18 cellular contexts compared by ENCODE assay signal in the genomic region with DNA sequence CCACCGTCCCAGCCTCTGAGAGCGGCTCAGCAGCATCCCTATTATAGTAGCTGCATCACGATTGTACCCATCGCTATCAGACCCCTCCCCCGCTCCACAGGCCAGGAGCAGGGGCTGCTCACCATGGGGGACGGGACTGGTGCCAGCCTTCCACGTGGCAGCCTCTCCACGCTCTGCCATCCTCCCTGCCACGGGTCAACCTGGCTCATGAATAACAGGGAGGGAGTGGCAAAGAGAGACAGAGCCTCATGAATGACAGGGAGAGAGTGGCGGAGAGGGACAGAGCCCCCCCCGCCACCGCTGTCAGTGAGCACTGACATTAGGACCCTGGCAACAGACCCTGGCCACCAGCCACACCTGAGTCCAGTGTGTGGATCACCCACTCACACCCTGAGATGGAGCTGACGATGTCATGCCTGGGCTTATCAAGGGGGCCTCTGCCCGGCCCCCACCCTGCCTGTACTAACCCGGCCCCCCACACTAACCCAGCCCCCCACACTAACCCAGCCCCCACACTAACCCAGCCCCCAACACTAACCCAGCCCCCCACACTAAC. TPM values are rescaled to one million over a fixed set of nuclear protein-coding genes. Genes with fewer than 3 reads are reported as not detected.
A peak's percentile ranks its signal among the peaks of the same experiment; 100 is the strongest.
DNase-seq lines count a peak whose midpoint lies in the region; TF ChIP-seq lines count a peak whose summit lies in the region.
"Had no signal": no experiment of that assay in that cellular context is flagged by ENCODE, and none has a peak within 500 bp of the region (broad histone marks: within the 10 kb centered on the region; RNA-seq: fewer than 3 reads in every experiment).

No MANE protein-coding gene starts in this region.

- H3K4me1 ChIP-seq in ovary (ENCODE audit: insufficient read depth): peaks cover 17% of the 10 kb centered on the region

- TF ChIP-seq CTCF in coronary artery (IDR thresholded peaks at IDR 0.05) (no peak), ovary (IDR thresholded peaks at IDR 0.05) (no peak)

- no peak overlapping the region for H3K4me3 ChIP-seq in MG63
- no peak overlapping the region for H3K4me3 ChIP-seq in coronary artery
- H3K4me3 ChIP-seq in ovary: no peak overlapping the region
- H3K4me3 ChIP-seq: vagina had no signal

- no peaks in the 10 kb centered on the region for H3K27me3 ChIP-seq in MG63
- H3K27me3 ChIP-seq in ovary: no peaks in the 10 kb centered on the region
- H3K27me3 ChIP-seq: vagina had no signal

- H3K9me3 ChIP-seq in MG63 (no peaks in the 10 kb centered on the region), ovary (no peaks in the 10 kb centered on the region)
- H3K9me3 ChIP-seq: vagina had no signal

- no peak for TF ChIP-seq EP300 in ovary (IDR thresholded peaks at IDR 0.05)

- no peaks in the 10 kb centered on the region for H3K36me3 ChIP-seq in MG63
- H3K36me3 ChIP-seq in ovary: no peaks in the 10 kb centered on the region
- H3K36me3 ChIP-seq: vagina had no signal

- no peak for TF ChIP-seq POLR2A in ovary (IDR thresholded peaks at IDR 0.05)

- DNase-seq in NCI-H748 (lab: John Stamatoyannopoulos, UW; ENCODE audit: unreplicated experiment) (peak; percentile 26), NCI-H748 treated with DMSO at 0.1 percent for 48 hours (lab: John Stamatoyannopoulos, UW) (no peak), MG63 (peak; percentile 49), coronary artery (ENCODE audit: low spot score) (peak; percentile 59), ovary (peak; percentile 12 to 36 (median 26)), middle frontal gyrus (ENCODE audit: extremely low spot score, low spot score) (no peak), SIG-M5 (lab: John Stamatoyannopoulos, UW) (no peak), HuH-7 (ENCODE audit: low spot score) (no peak)
- DNase-seq: activated T-cell treated with anti-CD3 and anti-CD28 coated beads, Interleukin-2, amount 50 U/mL, for 72 hours; central memory CD4-positive, alpha-beta T cell; DND-41; NCI-H1930; PC-3; T1000 had no signal

- H3K27ac ChIP-seq in coronary artery (peak overlapping the region in 1 of 2 donors; percentile 82), ovary (no peak overlapping the region)
- H3K27ac ChIP-seq: KMS-11, vagina had no signal

- 65 to 73% (median 69%) methylated on average over 15 of the region's 15 CpGs for WGBS in ovary, 3 donors

- intact Hi-C loops in ovary (cut with DNase I): no loop called here

RNA-seq across cellular contexts. Expression of a gene that starts 16.9 kb away (rescaled TPM):
- total RNA-seq in MG63 (2014; rRNA removed; shearing (Covaris generic); ENCODE audit: low replicate concordance): not detected in 2 replicates
- total RNA-seq in ovary: 1 to 10 TPM in 5 of 7 donors, under 1 TPM in 2; 0.15 to 6.1 (median 1.6) TPM
- polyA plus RNA-seq in ovary: under 1 TPM in 1 of 2 donors, not detected in 1; 0.18 TPM
- total RNA-seq: activated T-cell treated with anti-CD3 and anti-CD28 coated beads, Interleukin-2, amount 50 U/mL, for 72 hours; PC-3 had no signal
- polyA plus RNA-seq: AG04450 had no signal

RNA-seq across cellular contexts. Expression of a gene that starts 27.1 kb away (rescaled TPM):
- total RNA-seq in MG63 (2014; rRNA removed; shearing (Covaris generic); ENCODE audit: low replicate concordance): not detected in 2 replicates
- under 1 TPM in 4 of 7 donors, not detected in 3; 0.12 to 0.48 (median 0.34) TPM for total RNA-seq in ovary
- polyA plus RNA-seq in ovary: under 1 TPM in 1 of 2 donors, not detected in 1; 0.04 TPM
- total RNA-seq: activated T-cell treated with anti-CD3 and anti-CD28 coated beads, Interleukin-2, amount 50 U/mL, for 72 hours had no signal
- polyA plus RNA-seq: AG04450 had no signal

RNA-seq across cellular contexts. Expression of a gene that starts 54.4 kb away (rescaled TPM):
- not detected in 2 replicates for total RNA-seq in MG63 (2014; rRNA removed; shearing (Covaris generic); ENCODE audit: low replicate concordance)
- total RNA-seq in ovary: under 1 TPM in 2 of 7 donors, not detected in 5; 0.25 to 0.79 TPM
- polyA plus RNA-seq in ovary: under 1 TPM in 1 of 2 donors, not detected in 1; 0.04 TPM
- total RNA-seq: activated T-cell treated with anti-CD3 and anti-CD28 coated beads, Interleukin-2, amount 50 U/mL, for 72 hours; esophagus mucosa; PC-3; vagina had no signal
- polyA plus RNA-seq: AG04450 had no signal

Comparison
In these comparisons a context has a peak if more than half of its experiments do, and no peak if none do; other contexts are left out.
1. DNase-seq: peak in NCI-H748 (single experiment), MG63 (single experiment), coronary artery (single experiment) and ovary (5 of 5); none in NCI-H748 treated with DMSO at 0.1 percent for 48 hours (single experiment), middle frontal gyrus (single experiment), SIG-M5 (single experiment) and HuH-7 (single experiment).